Comparison of ENCODE assay signal across 1 cellular context in the genomic region with DNA sequence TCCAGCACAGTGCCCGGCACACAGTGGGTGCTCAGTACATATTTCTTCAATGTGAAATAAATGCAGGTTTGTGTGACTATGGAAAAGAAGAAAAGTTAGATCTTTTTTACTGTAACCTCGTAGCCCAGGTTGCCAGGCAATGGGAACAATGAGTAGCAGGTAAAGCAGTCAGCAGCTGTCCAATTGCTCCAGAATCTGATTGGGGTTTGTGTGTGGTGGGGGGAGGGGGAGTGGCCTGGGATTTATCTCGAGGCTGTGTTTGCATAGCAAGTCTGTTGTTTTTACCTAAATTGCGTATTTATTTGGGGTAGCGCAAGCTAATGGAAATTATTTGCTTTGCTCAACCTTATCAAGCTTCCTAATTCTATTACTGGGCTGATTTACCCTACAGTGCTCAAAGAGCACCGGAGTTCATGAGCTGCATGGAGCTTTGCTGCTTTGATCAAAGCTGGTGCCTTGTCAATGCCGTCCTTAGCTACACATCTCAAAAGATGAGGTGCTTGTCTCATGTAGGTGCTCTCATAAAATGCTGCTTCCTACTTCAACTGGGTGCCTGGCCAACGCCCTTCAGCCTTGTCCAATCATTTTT.
TF ChIP-seq lines count a peak whose summit lies in the region.

No MANE protein-coding gene starts in this region.

TF ChIP-seq in H1, 55 proteins besides CTCF, POLR2A, EP300 and RAD21 (continued from another document):
- no peak for TF ChIP-seq SIN3A (conservative IDR thresholded peaks at IDR 0.05 in 1 of 2, IDR thresholded peaks at IDR 0.05 in 1 of 2; ENCODE audit: low read depth in 1 of 2, low read length in 2 of 2)
- TF ChIP-seq CHD2 (IDR thresholded peaks at IDR 0.05; ENCODE audit: low read length), result no peak
- TF ChIP-seq CTBP2 (IDR thresholded peaks at IDR 0.05; ENCODE audit: borderline replicate concordance, insufficient read depth, insufficient read length, low read length), result no peak
- TF ChIP-seq CREB1 (IDR thresholded peaks at IDR 0.05), result no peak
- no peak for TF ChIP-seq BACH1 (IDR thresholded peaks at IDR 0.05; ENCODE audit: low read length)
- no peak for TF ChIP-seq JUN (IDR thresholded peaks at IDR 0.05; ENCODE audit: low read depth, low read length)
- TF ChIP-seq TAF7 (optimal IDR thresholded peaks at IDR 0.05; ENCODE audit: borderline replicate concordance, low read depth, low read length), result no peak
- TF ChIP-seq SP4 (IDR thresholded peaks at IDR 0.05; ENCODE audit: low read length), result no peak
- no peak for TF ChIP-seq KDM1A (IDR thresholded peaks at IDR 0.05; ENCODE audit: borderline replicate concordance, low read length)
- TF ChIP-seq ATF3 (IDR thresholded peaks at IDR 0.05; ENCODE audit: insufficient read depth, low read depth, low read length), result no peak
- TF ChIP-seq BRCA1 (IDR thresholded peaks at IDR 0.05; ENCODE audit: low read depth, low read length), result no peak
- TF ChIP-seq, protein P1, sequence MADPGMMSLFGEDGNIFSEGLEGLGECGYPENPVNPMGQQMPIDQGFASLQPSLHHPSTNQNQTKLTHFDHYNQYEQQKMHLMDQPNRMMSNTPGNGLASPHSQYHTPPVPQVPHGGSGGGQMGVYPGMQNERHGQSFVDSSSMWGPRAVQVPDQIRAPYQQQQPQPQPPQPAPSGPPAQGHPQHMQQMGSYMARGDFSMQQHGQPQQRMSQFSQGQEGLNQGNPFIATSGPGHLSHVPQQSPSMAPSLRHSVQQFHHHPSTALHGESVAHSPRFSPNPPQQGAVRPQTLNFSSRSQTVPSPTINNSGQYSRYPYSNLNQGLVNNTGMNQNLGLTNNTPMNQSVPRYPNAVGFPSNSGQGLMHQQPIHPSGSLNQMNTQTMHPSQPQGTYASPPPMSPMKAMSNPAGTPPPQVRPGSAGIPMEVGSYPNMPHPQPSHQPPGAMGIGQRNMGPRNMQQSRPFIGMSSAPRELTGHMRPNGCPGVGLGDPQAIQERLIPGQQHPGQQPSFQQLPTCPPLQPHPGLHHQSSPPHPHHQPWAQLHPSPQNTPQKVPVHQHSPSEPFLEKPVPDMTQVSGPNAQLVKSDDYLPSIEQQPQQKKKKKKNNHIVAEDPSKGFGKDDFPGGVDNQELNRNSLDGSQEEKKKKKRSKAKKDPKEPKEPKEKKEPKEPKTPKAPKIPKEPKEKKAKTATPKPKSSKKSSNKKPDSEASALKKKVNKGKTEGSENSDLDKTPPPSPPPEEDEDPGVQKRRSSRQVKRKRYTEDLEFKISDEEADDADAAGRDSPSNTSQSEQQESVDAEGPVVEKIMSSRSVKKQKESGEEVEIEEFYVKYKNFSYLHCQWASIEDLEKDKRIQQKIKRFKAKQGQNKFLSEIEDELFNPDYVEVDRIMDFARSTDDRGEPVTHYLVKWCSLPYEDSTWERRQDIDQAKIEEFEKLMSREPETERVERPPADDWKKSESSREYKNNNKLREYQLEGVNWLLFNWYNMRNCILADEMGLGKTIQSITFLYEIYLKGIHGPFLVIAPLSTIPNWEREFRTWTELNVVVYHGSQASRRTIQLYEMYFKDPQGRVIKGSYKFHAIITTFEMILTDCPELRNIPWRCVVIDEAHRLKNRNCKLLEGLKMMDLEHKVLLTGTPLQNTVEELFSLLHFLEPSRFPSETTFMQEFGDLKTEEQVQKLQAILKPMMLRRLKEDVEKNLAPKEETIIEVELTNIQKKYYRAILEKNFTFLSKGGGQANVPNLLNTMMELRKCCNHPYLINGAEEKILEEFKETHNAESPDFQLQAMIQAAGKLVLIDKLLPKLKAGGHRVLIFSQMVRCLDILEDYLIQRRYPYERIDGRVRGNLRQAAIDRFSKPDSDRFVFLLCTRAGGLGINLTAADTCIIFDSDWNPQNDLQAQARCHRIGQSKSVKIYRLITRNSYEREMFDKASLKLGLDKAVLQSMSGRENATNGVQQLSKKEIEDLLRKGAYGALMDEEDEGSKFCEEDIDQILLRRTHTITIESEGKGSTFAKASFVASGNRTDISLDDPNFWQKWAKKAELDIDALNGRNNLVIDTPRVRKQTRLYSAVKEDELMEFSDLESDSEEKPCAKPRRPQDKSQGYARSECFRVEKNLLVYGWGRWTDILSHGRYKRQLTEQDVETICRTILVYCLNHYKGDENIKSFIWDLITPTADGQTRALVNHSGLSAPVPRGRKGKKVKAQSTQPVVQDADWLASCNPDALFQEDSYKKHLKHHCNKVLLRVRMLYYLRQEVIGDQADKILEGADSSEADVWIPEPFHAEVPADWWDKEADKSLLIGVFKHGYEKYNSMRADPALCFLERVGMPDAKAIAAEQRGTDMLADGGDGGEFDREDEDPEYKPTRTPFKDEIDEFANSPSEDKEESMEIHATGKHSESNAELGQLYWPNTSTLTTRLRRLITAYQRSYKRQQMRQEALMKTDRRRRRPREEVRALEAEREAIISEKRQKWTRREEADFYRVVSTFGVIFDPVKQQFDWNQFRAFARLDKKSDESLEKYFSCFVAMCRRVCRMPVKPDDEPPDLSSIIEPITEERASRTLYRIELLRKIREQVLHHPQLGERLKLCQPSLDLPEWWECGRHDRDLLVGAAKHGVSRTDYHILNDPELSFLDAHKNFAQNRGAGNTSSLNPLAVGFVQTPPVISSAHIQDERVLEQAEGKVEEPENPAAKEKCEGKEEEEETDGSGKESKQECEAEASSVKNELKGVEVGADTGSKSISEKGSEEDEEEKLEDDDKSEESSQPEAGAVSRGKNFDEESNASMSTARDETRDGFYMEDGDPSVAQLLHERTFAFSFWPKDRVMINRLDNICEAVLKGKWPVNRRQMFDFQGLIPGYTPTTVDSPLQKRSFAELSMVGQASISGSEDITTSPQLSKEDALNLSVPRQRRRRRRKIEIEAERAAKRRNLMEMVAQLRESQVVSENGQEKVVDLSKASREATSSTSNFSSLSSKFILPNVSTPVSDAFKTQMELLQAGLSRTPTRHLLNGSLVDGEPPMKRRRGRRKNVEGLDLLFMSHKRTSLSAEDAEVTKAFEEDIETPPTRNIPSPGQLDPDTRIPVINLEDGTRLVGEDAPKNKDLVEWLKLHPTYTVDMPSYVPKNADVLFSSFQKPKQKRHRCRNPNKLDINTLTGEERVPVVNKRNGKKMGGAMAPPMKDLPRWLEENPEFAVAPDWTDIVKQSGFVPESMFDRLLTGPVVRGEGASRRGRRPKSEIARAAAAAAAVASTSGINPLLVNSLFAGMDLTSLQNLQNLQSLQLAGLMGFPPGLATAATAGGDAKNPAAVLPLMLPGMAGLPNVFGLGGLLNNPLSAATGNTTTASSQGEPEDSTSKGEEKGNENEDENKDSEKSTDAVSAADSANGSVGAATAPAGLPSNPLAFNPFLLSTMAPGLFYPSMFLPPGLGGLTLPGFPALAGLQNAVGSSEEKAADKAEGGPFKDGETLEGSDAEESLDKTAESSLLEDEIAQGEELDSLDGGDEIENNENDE (IDR thresholded peaks at IDR 0.05; ENCODE audit: insufficient replicate concordance, low read length), result no peak
- no peak for TF ChIP-seq NANOG (IDR thresholded peaks at IDR 0.05; ENCODE audit: insufficient read depth, low read depth, low read length, poor library complexity, severe bottlenecking)
